ENCODE assay signal across 8 cellular contexts in the genomic region with DNA sequence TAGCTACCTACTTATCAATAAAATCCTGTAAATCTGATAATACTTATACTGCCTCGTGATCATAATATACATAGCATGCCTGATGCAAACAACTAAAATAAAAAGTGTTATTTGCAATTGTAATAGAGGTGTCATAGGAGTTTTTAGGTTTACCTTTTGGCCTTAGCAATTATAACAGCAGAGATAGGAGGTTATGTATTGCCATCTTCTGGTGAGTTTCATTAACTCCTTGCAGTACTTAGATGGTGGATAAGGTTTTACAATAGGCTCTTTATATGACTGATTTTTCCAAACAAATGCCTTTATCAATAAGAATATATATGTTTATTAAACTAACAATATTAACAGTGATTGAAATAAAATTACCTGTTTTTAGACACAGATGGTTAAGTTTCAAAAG. TPM values are rescaled to one million over a fixed set of nuclear protein-coding genes. Genes with fewer than 3 reads are reported as not detected.
A peak's percentile ranks its signal among the peaks of the same experiment; 100 is the strongest.
DNase-seq lines count a peak whose midpoint lies in the region; ATAC-seq and TF ChIP-seq lines count a peak whose summit lies in the region.

No MANE protein-coding gene starts in this region.

- H3K27ac ChIP-seq in ACC112 (ENCODE audit: low read depth, low read length) (no peak overlapping the region), Panc1 (ENCODE audit: low read length) (no peak overlapping the region)
- no peak overlapping the region for H3K27ac ChIP-seq in effector memory CD4-positive, alpha-beta T cell (ENCODE audit: insufficient read depth, low read length, poor library complexity, severe bottlenecking)

- H3K79me2 ChIP-seq in ACC112 (ENCODE audit: control insufficient read depth, insufficient read depth, low read length, unreplicated experiment) = no peaks in the 10 kb centered on the region

- H3K9me3 ChIP-seq in Panc1 (ENCODE audit: control insufficient read depth, insufficient read depth, low read depth, low read length) = no peaks in the 10 kb centered on the region
- H3K9me3 ChIP-seq in effector memory CD4-positive, alpha-beta T cell (ENCODE audit: control insufficient read depth, low read length) = no peaks in the 10 kb centered on the region

- no peaks in the 10 kb centered on the region for H3K27me3 ChIP-seq in ACC112 (ENCODE audit: insufficient read depth, low read length)
- no peaks in the 10 kb centered on the region for H3K27me3 ChIP-seq in Panc1 (ENCODE audit: control insufficient read depth, insufficient read depth, low read length)
- no peaks in the 10 kb centered on the region for H3K27me3 ChIP-seq in effector memory CD4-positive, alpha-beta T cell (replicated peaks; ENCODE audit: control insufficient read depth, insufficient read depth, low read length, poor library complexity, severe bottlenecking)

- CTCF ChIA-PET in Panc1 (lab: Charles Lee) = no interaction called here

- DNase-seq in Panc1 (ENCODE audit: low read depth, low spot score) (no peak), foreskin fibroblast (peak; percentile 3 to 52), hepatic stellate cell (ENCODE audit: low spot score) (no peak), anterior cingulate cortex (lab: John Stamatoyannopoulos, UW) (no peak)
- no peak for DNase-seq in effector memory CD4-positive, alpha-beta T cell

- in situ Hi-C loops in Panc1 (cut with HindIII; ENCODE audit: low pct_unique_long_range_greater_than_20kb, low sequenced_read_pairs) = no loop called here

- H2AFZ ChIP-seq in ACC112 (ENCODE audit: low read length, unreplicated experiment) = peak overlapping the region; percentile 81

- H3K4me3 ChIP-seq in ACC112 (ENCODE audit: low read depth, low read length) = no peak overlapping the region
- H3K4me3 ChIP-seq in Panc1 (ENCODE audit: low read depth in 2 of 2, low read length in 2 of 2) = no peak overlapping the region
- H3K4me3 ChIP-seq in foreskin fibroblast (ENCODE audit: low read depth in 1 of 2, low read length in 2 of 2) = no peak overlapping the region
- H3K4me3 ChIP-seq in effector memory CD4-positive, alpha-beta T cell (ENCODE audit: insufficient read depth, low read depth, low read length, poor library complexity, severe bottlenecking) = no peak overlapping the region

- POLR2A ChIA-PET in Panc1 (lab: Charles Lee) = no interaction called here

- no peaks in the 10 kb centered on the region for H3K36me3 ChIP-seq in ACC112 (ENCODE audit: insufficient read depth, low read length)
- no peaks in the 10 kb centered on the region for H3K36me3 ChIP-seq in Panc1 (ENCODE audit: control insufficient read depth, insufficient read depth, low read length)
- no peaks in the 10 kb centered on the region for H3K36me3 ChIP-seq in effector memory CD4-positive, alpha-beta T cell (ENCODE audit: control insufficient read depth, insufficient read depth, low read length)

- H3K4me1 ChIP-seq in ACC112 (ENCODE audit: control insufficient read depth, insufficient read depth, low read length, unreplicated experiment) (peaks cover 24% of the 10 kb centered on the region), Panc1 (ENCODE audit: control insufficient read depth, insufficient read depth, low read length) (no peaks in the 10 kb centered on the region)
- no peaks in the 10 kb centered on the region for H3K4me1 ChIP-seq in effector memory CD4-positive, alpha-beta T cell (ENCODE audit: control insufficient read depth, insufficient read depth, low read length, poor library complexity, severe bottlenecking)

- no TSS peak for BruUV-seq in Panc1 (replicated peaks; lab: Mats Ljungman, UMichigan)

- ATAC-seq in GM18867 (IDR thresholded peaks at IDR 0.05; ENCODE audit: unreplicated experiment) (peak; percentile 62), Panc1 (peak; percentile 72; the same call in 1 of the 2 replicates), HG03045 (IDR thresholded peaks at IDR 0.05; ENCODE audit: unreplicated experiment) (no peak)

- peak; percentile 41; the same call in 1 of the 2 replicates for TF ChIP-seq CTCF in Panc1 (IDR thresholded peaks at IDR 0.05)
- peak; percentile 17 for TF ChIP-seq CTCF in foreskin fibroblast (IDR thresholded peaks at IDR 0.05; ENCODE audit: low read depth, low read length)

- intact Hi-C loops in Panc1 (cut with micrococcal nuclease; ENCODE audit: unreplicated experiment) = loop anchor here (2.0 to 5.0 kb wide), 2 partner anchors 117 to 183 kb away; no protein-coding TSS in a partner anchor

RNA-seq across cellular contexts. Expression of gene MYCT1, which starts 27.8 kb away (rescaled TPM):
- total RNA-seq in Panc1 (2021; ENCODE audit: unreplicated experiment) = not detected
- not detected for polyA plus RNA-seq in Panc1 (2012; ENCODE audit: insufficient read length)

RNA-seq across cellular contexts. Expression of gene SYNE1, which starts 32.7 kb away (rescaled TPM):
- total RNA-seq in Panc1 (2021; ENCODE audit: unreplicated experiment) = 3.2 TPM
- polyA plus RNA-seq in Panc1 (2012; ENCODE audit: insufficient read length) = 2.3 TPM

Comparison
In these comparisons a context has a peak if more than half of its experiments do, and no peak if none do; other contexts are left out.
1. DNase-seq: peak in foreskin fibroblast (2 of 2); none in Panc1 (single experiment), hepatic stellate cell (single experiment), effector memory CD4-positive, alpha-beta T cell (0 of 3) and anterior cingulate cortex (0 of 58).